ENCODE assay signal across 11 cellular contexts in the genomic region with DNA sequence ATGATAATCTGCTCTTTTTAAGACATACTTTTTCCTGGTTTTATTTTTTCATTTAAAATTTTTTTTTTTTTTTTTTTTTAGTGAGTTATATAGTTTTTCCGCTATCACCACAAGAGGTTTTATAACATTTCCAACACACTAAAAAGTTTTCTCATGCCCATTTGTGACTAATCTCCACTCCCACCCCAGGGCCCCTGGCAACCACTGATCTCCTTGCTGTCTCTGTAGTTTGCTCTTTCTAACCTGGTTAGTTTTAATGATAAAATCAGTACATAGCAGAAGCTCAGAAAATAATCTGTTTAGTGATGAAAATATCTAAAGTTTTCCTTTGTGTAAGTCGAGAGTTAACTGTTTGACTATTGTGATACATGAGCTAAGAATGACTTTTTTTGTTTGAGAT.
"Had no signal": no experiment of that assay in that cellular context is flagged by ENCODE, and none has a peak within 500 bp of the region (broad histone marks: within the 10 kb centered on the region; RNA-seq: fewer than 3 reads in every experiment).

No MANE protein-coding gene starts in this region.

- H3K27me3 Mint-ChIP-seq: stimulated activated memory B cell treated with anti-CD40 and anti-IgM and Interleukin-4, amounts not matched to agents 10 μg/mL and 1 μg/mL and 100 μg/mL, for 72 hours had no signal

- H3K36me3 ChIP-seq: uterus had no signal

- H3K27me3 ChIP-seq: SJCRH30, tibial nerve, uterus had no signal

- H3K4me3 Mint-ChIP-seq: neural crest cell; stimulated activated memory B cell treated with anti-CD40 and anti-IgM and Interleukin-4, amounts not matched to agents 10 μg/mL and 1 μg/mL and 100 μg/mL, for 72 hours had no signal

- H3K27ac ChIP-seq: SJCRH30, tibial nerve, uterus had no signal

- H3K9me3 Mint-ChIP-seq: neural crest cell; stimulated activated memory B cell treated with anti-CD40 and anti-IgM and Interleukin-4, amounts not matched to agents 10 μg/mL and 1 μg/mL and 100 μg/mL, for 72 hours had no signal

- ATAC-seq: activated CD4-positive, CD25-positive, alpha-beta regulatory T cell treated with anti-CD3 and anti-CD28 coated beads, Interleukin-2, amount 50 U/mL, for 24 hours; sciatic nerve; stimulated activated memory B cell treated with anti-CD40 and anti-IgM and Interleukin-4, amounts not matched to agents 10 μg/mL and 1 μg/mL and 100 μg/mL, for 72 hours had no signal

- H3K9me3 ChIP-seq: SJCRH30, tibial nerve, uterus had no signal

- H3K27ac Mint-ChIP-seq: stimulated activated memory B cell treated with anti-CD40 and anti-IgM and Interleukin-4, amounts not matched to agents 10 μg/mL and 1 μg/mL and 100 μg/mL, for 72 hours had no signal

- H3K4me1 ChIP-seq: SJCRH30, tibial nerve, uterus had no signal

- DNase-seq: activated naive CD4-positive, alpha-beta T cell; midbrain; SJCRH30; SW 1271; uterus had no signal

- H3K4me3 ChIP-seq: lung, SJCRH30, tibial nerve, uterus had no signal
